14 cellular contexts compared by ENCODE assay signal in genomic region chr5:39616131-39616530, GRCh38.
DNase-seq lines count a peak whose midpoint lies in the region; ATAC-seq and TF ChIP-seq lines count a peak whose summit lies in the region.
"Had no signal": no experiment of that assay in that cellular context is flagged by ENCODE, and none has a peak within 500 bp of the region (broad histone marks: within the 10 kb centered on the region; RNA-seq: fewer than 3 reads in every experiment).

No MANE protein-coding gene starts in this region.

- H3K27me3 ChIP-seq in PC-3 (ENCODE audit: low read length) (no peaks in the 10 kb centered on the region), hepatocyte (no peaks in the 10 kb centered on the region), smooth muscle cell (ENCODE audit: low read depth) (no peaks in the 10 kb centered on the region)

- H3K27ac ChIP-seq in HEK293 (ENCODE audit: extremely low read depth, low read depth, low read length) (peak overlapping the region; percentile 22; the same call in 1 of the 2 replicates), PC-3 (ENCODE audit: low read length) (peak overlapping the region; percentile 65), hepatocyte (peak overlapping the region; percentile 82), smooth muscle cell (ENCODE audit: low read depth) (no peak overlapping the region)
- H3K27ac ChIP-seq: RWPE1 had no signal

- H3K79me2 ChIP-seq in PC-3 (ENCODE audit: low read length): no peaks in the 10 kb centered on the region
- H3K79me2 ChIP-seq in hepatocyte: no peaks in the 10 kb centered on the region
- no peaks in the 10 kb centered on the region for H3K79me2 ChIP-seq in smooth muscle cell (ENCODE audit: low read depth)

- H3K36me3 ChIP-seq in HEK293 (ENCODE audit: control insufficient read depth in 2 of 2, insufficient read depth in 1 of 2, low read length in 2 of 2) (no peaks in the 10 kb centered on the region), PC-3 (ENCODE audit: low read depth, low read length) (no peaks in the 10 kb centered on the region), hepatocyte (replicated peaks; ENCODE audit: insufficient read depth, low read depth) (no peaks in the 10 kb centered on the region), smooth muscle cell (ENCODE audit: low read depth) (no peaks in the 10 kb centered on the region)
- H3K36me3 ChIP-seq: HAP-1 had no signal

- BruUV-seq in PC-3 (replicated peaks; lab: Mats Ljungman, UMichigan): no TSS peak

- H3K9me3 ChIP-seq in HEK293 (ENCODE audit: control insufficient read depth, insufficient read depth, low read depth, low read length) (no peaks in the 10 kb centered on the region), PC-3 (ENCODE audit: low read length) (no peaks in the 10 kb centered on the region), hepatocyte (ENCODE audit: low read depth) (no peaks in the 10 kb centered on the region), smooth muscle cell (replicated peaks; ENCODE audit: low read depth) (no peaks in the 10 kb centered on the region)
- H3K9me3 ChIP-seq: HAP-1 had no signal

- H4K20me1 ChIP-seq in PC-3 (ENCODE audit: low read length): no peaks in the 10 kb centered on the region
- no peaks in the 10 kb centered on the region for H4K20me1 ChIP-seq in hepatocyte (ENCODE audit: insufficient read depth, poor library complexity, severe bottlenecking)
- no peaks in the 10 kb centered on the region for H4K20me1 ChIP-seq in smooth muscle cell (ENCODE audit: low read depth)

- DNase-seq in PC-3: peak; percentile 42
- peak; percentile 19 for DNase-seq in hepatocyte (ENCODE audit: low spot score)
- no peak for DNase-seq in smooth muscle cell (lab: John Stamatoyannopoulos, UW; ENCODE audit: unreplicated experiment)
- DNase-seq in RPMI8226: no peak
- no peak for DNase-seq in NCI-H1048 (lab: John Stamatoyannopoulos, UW)
- DNase-seq: ACHN, C1 segment of cervical spinal cord, DMS79 treated with DMSO at 0.1 percent for 48 hours, NCI-H1694 treated with DMSO at 0.1 percent for 48 hours, NCI-H774 had no signal

- H2AFZ ChIP-seq in PC-3 (ENCODE audit: low read length) (0 out of 2 replicates have a peak overlapping the region, but pooled peaks have one; percentile 20), hepatocyte (no peak overlapping the region), smooth muscle cell (ENCODE audit: low read depth) (peak overlapping the region; percentile 47)

- H3K4me2 ChIP-seq in PC-3 (ENCODE audit: low read length) (peak overlapping the region; percentile 44; the same call in 1 of the 2 replicates), hepatocyte (no peak overlapping the region), smooth muscle cell (no peak overlapping the region)

- POLR2A ChIA-PET in HEK293 (lab: Yijun Ruan, JAX) (no interaction called here), PC-3 (lab: Charles Lee; ENCODE audit: unreplicated experiment) (interaction anchor here (0.8 kb wide), 1 partner anchor 9 kb away, joined by 6 read pairs; no protein-coding TSS in a partner anchor)

- no peak for TF ChIP-seq CTCF in HEK293 (tag by site-specific recombination; IDR thresholded peaks at IDR 0.05)
- no peak for TF ChIP-seq CTCF in PC-3 (conservative IDR thresholded peaks at IDR 0.05; ENCODE audit: low read depth, low read length)
- no peak for TF ChIP-seq CTCF in hepatocyte (IDR thresholded peaks at IDR 0.05; ENCODE audit: poor library complexity)
- no peak for TF ChIP-seq CTCF in smooth muscle cell (IDR thresholded peaks at IDR 0.05; ENCODE audit: borderline replicate concordance, insufficient read depth, poor library complexity, severe bottlenecking)

- H3K9ac ChIP-seq in PC-3 (ENCODE audit: low read length): no peak overlapping the region
- no peak overlapping the region for H3K9ac ChIP-seq in smooth muscle cell (ENCODE audit: low read depth)

- H3F3A ChIP-seq in PC-3 (ENCODE audit: low read length, unreplicated experiment) (no peaks in the 10 kb centered on the region), smooth muscle cell (ENCODE audit: low read depth) (no peaks in the 10 kb centered on the region)

- ATAC-seq in PC-3: peak; percentile 82
- ATAC-seq in GM21723 (IDR thresholded peaks at IDR 0.05; ENCODE audit: unreplicated experiment): no peak

- 16% methylated on average over 1 of the region's 1 CpG for WGBS in hepatocyte (ENCODE audit: low lambda C conversion rate, missing lambda C conversion rate)
- 41% methylated on average over 1 of the region's 1 CpG for WGBS in smooth muscle cell (ENCODE audit: low lambda C conversion rate)

- H3K9me2 ChIP-seq in PC-3 (replicated peaks; ENCODE audit: low read length) (no peaks in the 10 kb centered on the region), hepatocyte (replicated peaks; ENCODE audit: insufficient read depth) (no peaks in the 10 kb centered on the region)

- CTCF ChIA-PET in HEK293 (lab: Yijun Ruan, JAX): no interaction called here
- CTCF ChIA-PET in PC-3 (lab: Charles Lee): no interaction called here

- H3K4me3 ChIP-seq in HEK293 (ENCODE audit: low read depth, low read length) (no peak overlapping the region), PC-3 (ENCODE audit: low read length) (no peak overlapping the region), hepatocyte (no peak overlapping the region), smooth muscle cell (no peak overlapping the region)
- H3K4me3 ChIP-seq: HAP-1 had no signal

- H3K4me1 ChIP-seq in HEK293 (ENCODE audit: control insufficient read depth, insufficient read depth, low read length) (peaks cover 10% of the 10 kb centered on the region; the same call in 1 of the 2 replicates), PC-3 (ENCODE audit: insufficient read depth, low read length) (peaks cover 25% of the 10 kb centered on the region), hepatocyte (ENCODE audit: insufficient read depth) (peaks cover 4% of the 10 kb centered on the region), smooth muscle cell (ENCODE audit: low read depth) (no peaks in the 10 kb centered on the region)
- H3K4me1 ChIP-seq: HAP-1 had no signal

- intact Hi-C loops in PC-3 (cut with micrococcal nuclease): no loop called here

TF ChIP-seq in HEK293, 187 proteins besides CTCF, POLR2A, EP300 and RAD21:
- TF ChIP-seq OSR2 (tag by site-specific recombination; IDR thresholded peaks at IDR 0.05) (peak; percentile 80), ZSCAN16 (tag by site-specific recombination; IDR thresholded peaks at IDR 0.05) (no peak), ZNF16 (tag by site-specific recombination; IDR thresholded peaks at IDR 0.05; ENCODE audit: low read depth) (no peak), ZSCAN5A (tag by site-specific recombination; IDR thresholded peaks at IDR 0.05) (no peak), PRDM6 (tag by site-specific recombination; IDR thresholded peaks at IDR 0.05) (peak; percentile 43)

Comparison
In these comparisons a context has a peak if more than half of its experiments do, and no peak if none do; other contexts are left out.
1. DNase-seq: peak in PC-3 (single experiment) and hepatocyte (single experiment); none in smooth muscle cell (single experiment), RPMI8226 (single experiment) and NCI-H1048 (single experiment).